In genomic region chr5:132426525-132427138, GRCh38 we compare ENCODE assay signal across 8 cellular contexts. TPM values are rescaled to one million over a fixed set of nuclear protein-coding genes. Genes with fewer than 3 reads are reported as not detected.
A peak's percentile ranks its signal among the peaks of the same experiment; 100 is the strongest.
DNase-seq lines count a peak whose midpoint lies in the region; ATAC-seq and TF ChIP-seq lines count a peak whose summit lies in the region.

No MANE protein-coding gene starts in this region.

- H3K27ac Mint-ChIP-seq in stimulated activated naive B cell treated with anti-CD40 and anti-IgM and Interleukin-4, amounts not matched to agents 10 μg/mL and 1 μg/mL and 100 μg/mL, for 72 hours: peak overlapping the region; percentile 94

- peaks cover 46% of the 10 kb centered on the region for H4K20me1 ChIP-seq in DND-41 (ENCODE audit: insufficient read depth, low read length)

- peak; percentile 70 for TF ChIP-seq CTCF in DND-41 (IDR thresholded peaks at IDR 0.05; ENCODE audit: borderline replicate concordance, extremely low read depth, low read length, poor library complexity, severe bottlenecking)
- TF ChIP-seq CTCF in VCaP (conservative IDR thresholded peaks at IDR 0.05): no peak
- TF ChIP-seq CTCF in lower leg skin (IDR thresholded peaks at IDR 0.05): no peak

- peak overlapping the region; percentile 52 for H3K4me2 ChIP-seq in DND-41 (ENCODE audit: insufficient read depth, low read length)

- peak overlapping the region; percentile 39 to 48 for H3K4me3 Mint-ChIP-seq in stimulated activated naive B cell treated with anti-CD40 and anti-IgM and Interleukin-4, amounts not matched to agents 10 μg/mL and 1 μg/mL and 100 μg/mL, for 72 hours

- intact Hi-C loops in lower leg skin (cut with DNase I; ENCODE audit: low total_unique reads): no loop called here

- peaks cover 99% of the 10 kb centered on the region for H3K79me2 ChIP-seq in DND-41 (ENCODE audit: insufficient read depth, low read length)

- no peaks in the 10 kb centered on the region for H3K9me3 Mint-ChIP-seq in stimulated activated naive B cell treated with anti-CD40 and anti-IgM and Interleukin-4, amounts not matched to agents 10 μg/mL and 1 μg/mL and 100 μg/mL, for 72 hours

- H3K36me3 Mint-ChIP-seq in stimulated activated naive B cell treated with anti-CD40 and anti-IgM and Interleukin-4, amounts not matched to agents 10 μg/mL and 1 μg/mL and 100 μg/mL, for 72 hours: peaks cover 13 to 23% of the 10 kb centered on the region in 2 donors

- peak overlapping the region; percentile 98 for H3K9ac ChIP-seq in DND-41 (ENCODE audit: low read depth, low read length)

- H3K9me3 ChIP-seq in DND-41 (ENCODE audit: insufficient read depth, low read length, severe bottlenecking) (no peaks in the 10 kb centered on the region), KOPT-K1 (ENCODE audit: insufficient read depth, low read length, poor library complexity, severe bottlenecking) (no peaks in the 10 kb centered on the region)

- H3K4me1 Mint-ChIP-seq in stimulated activated naive B cell treated with anti-CD40 and anti-IgM and Interleukin-4, amounts not matched to agents 10 μg/mL and 1 μg/mL and 100 μg/mL, for 72 hours: peaks cover 85 to 100% of the 10 kb centered on the region in 2 donors

- ATAC-seq in DND-41 (ENCODE audit: insufficient read depth, low read depth) (peak; percentile 72), GM21529 (IDR thresholded peaks at IDR 0.05; ENCODE audit: unreplicated experiment) (peak; percentile 54)
- ATAC-seq in stimulated activated naive B cell treated with anti-CD40 and anti-IgM and Interleukin-4, amounts not matched to agents 10 μg/mL and 1 μg/mL and 100 μg/mL, for 72 hours (replicated peaks): peak; percentile 58 to 64

- H3K27ac ChIP-seq in DND-41 (ENCODE audit: low read length) (peak overlapping the region; percentile 99), KOPT-K1 (ENCODE audit: low read depth, low read length, poor library complexity, severe bottlenecking) (peak overlapping the region; percentile 98), VCaP (peak overlapping the region; percentile 80)

- no peak overlapping the region for H2AFZ ChIP-seq in DND-41 (ENCODE audit: low read depth, low read length)

- H3K27me3 Mint-ChIP-seq in stimulated activated naive B cell treated with anti-CD40 and anti-IgM and Interleukin-4, amounts not matched to agents 10 μg/mL and 1 μg/mL and 100 μg/mL, for 72 hours: no peaks in the 10 kb centered on the region

- peak; percentile 89 for DNase-seq in DND-41
- peak; percentile 45 for DNase-seq in central memory CD4-positive, alpha-beta T cell
- peak; percentile 73 to 95 for DNase-seq in lower leg skin (ENCODE audit: low spot score in 2 of 2)
- DNase-seq in stimulated activated naive B cell treated with anti-CD40 and anti-IgM and Interleukin-4, amounts not matched to agents 10 μg/mL and 1 μg/mL and 100 μg/mL, for 72 hours: peak; percentile 64
- DNase-seq in cortex of kidney (lab: John Stamatoyannopoulos, UW): no peak

- peaks cover 95% of the 10 kb centered on the region for H3K36me3 ChIP-seq in DND-41 (ENCODE audit: insufficient read depth, low read length)
- H3K36me3 ChIP-seq in KOPT-K1 (ENCODE audit: insufficient read depth, low read length): peaks cover 84% of the 10 kb centered on the region

- H3K27me3 ChIP-seq in DND-41 (ENCODE audit: insufficient read depth, low read length, poor library complexity): no peaks in the 10 kb centered on the region

- H3K4me1 ChIP-seq in DND-41 (ENCODE audit: insufficient read depth, low read length): peaks cover 100% of the 10 kb centered on the region

- TF ChIP-seq POLR2A in lower leg skin (IDR thresholded peaks at IDR 0.05): no peak

- WGBS in lower leg skin, 2 donors: 58 to 65% methylated on average over 5 to 6 of the region's 8 CpGs

- H3K4me3 ChIP-seq in DND-41 (ENCODE audit: low read depth in 1 of 2, low read length in 2 of 2) (peak overlapping the region in 1 of 2 experiments; percentile 38; a peak in 2 of 4 replicates), lower leg skin (ENCODE audit: low read depth, poor library complexity, severe bottlenecking) (no peak overlapping the region)

RNA-seq across cellular contexts. Expression of gene SLC22A5, which starts 57.1 kb away (rescaled TPM):
- total RNA-seq in lower leg skin: 10 to 100 TPM; 13.2 to 25.4 (median 15.7) TPM
